Comparison of ENCODE assay signal across 1 cellular context in the genomic region with DNA sequence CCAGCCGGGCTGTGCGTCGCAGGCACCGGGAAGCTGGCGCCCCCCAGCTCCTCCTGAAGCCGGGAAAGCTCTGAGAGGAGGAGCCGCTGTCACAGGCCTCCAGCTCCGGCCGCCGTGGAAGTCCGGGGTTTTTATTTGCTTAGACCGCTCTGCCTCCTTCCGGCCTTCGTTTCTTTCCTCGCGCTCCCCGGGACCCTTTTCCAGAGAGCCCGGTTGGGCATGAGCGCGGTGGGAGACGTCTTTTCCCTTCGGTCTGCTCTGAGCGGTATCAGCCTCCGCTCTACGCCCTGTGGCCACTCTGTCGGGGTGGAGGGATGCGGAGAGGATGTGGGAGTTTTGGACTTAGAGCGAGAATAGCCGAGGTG.
TF ChIP-seq lines count a peak whose summit lies in the region.

No MANE protein-coding gene starts in this region.

TF ChIP-seq in HepG2, 621 proteins besides CTCF, POLR2A, EP300 and RAD21 (continued from another document):
- TF ChIP-seq, protein P1, sequence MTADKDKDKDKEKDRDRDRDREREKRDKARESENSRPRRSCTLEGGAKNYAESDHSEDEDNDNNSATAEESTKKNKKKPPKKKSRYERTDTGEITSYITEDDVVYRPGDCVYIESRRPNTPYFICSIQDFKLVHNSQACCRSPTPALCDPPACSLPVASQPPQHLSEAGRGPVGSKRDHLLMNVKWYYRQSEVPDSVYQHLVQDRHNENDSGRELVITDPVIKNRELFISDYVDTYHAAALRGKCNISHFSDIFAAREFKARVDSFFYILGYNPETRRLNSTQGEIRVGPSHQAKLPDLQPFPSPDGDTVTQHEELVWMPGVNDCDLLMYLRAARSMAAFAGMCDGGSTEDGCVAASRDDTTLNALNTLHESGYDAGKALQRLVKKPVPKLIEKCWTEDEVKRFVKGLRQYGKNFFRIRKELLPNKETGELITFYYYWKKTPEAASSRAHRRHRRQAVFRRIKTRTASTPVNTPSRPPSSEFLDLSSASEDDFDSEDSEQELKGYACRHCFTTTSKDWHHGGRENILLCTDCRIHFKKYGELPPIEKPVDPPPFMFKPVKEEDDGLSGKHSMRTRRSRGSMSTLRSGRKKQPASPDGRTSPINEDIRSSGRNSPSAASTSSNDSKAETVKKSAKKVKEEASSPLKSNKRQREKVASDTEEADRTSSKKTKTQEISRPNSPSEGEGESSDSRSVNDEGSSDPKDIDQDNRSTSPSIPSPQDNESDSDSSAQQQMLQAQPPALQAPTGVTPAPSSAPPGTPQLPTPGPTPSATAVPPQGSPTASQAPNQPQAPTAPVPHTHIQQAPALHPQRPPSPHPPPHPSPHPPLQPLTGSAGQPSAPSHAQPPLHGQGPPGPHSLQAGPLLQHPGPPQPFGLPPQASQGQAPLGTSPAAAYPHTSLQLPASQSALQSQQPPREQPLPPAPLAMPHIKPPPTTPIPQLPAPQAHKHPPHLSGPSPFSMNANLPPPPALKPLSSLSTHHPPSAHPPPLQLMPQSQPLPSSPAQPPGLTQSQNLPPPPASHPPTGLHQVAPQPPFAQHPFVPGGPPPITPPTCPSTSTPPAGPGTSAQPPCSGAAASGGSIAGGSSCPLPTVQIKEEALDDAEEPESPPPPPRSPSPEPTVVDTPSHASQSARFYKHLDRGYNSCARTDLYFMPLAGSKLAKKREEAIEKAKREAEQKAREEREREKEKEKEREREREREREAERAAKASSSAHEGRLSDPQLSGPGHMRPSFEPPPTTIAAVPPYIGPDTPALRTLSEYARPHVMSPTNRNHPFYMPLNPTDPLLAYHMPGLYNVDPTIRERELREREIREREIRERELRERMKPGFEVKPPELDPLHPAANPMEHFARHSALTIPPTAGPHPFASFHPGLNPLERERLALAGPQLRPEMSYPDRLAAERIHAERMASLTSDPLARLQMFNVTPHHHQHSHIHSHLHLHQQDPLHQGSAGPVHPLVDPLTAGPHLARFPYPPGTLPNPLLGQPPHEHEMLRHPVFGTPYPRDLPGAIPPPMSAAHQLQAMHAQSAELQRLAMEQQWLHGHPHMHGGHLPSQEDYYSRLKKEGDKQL (CRISPR knock-in tag; IDR thresholded peaks at IDR 0.05; ENCODE audit: low read depth): no peak
- no peak for TF ChIP-seq ZNF577 (CRISPR knock-in tag; IDR thresholded peaks at IDR 0.05; ENCODE audit: borderline replicate concordance, low read depth)
- no peak for TF ChIP-seq ZBTB3 (CRISPR knock-in tag; IDR thresholded peaks at IDR 0.05; ENCODE audit: borderline replicate concordance, low read depth)
- TF ChIP-seq, protein P2, sequence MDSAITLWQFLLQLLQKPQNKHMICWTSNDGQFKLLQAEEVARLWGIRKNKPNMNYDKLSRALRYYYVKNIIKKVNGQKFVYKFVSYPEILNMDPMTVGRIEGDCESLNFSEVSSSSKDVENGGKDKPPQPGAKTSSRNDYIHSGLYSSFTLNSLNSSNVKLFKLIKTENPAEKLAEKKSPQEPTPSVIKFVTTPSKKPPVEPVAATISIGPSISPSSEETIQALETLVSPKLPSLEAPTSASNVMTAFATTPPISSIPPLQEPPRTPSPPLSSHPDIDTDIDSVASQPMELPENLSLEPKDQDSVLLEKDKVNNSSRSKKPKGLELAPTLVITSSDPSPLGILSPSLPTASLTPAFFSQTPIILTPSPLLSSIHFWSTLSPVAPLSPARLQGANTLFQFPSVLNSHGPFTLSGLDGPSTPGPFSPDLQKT (CRISPR knock-in tag; IDR thresholded peaks at IDR 0.05; ENCODE audit: borderline replicate concordance): no peak
- TF ChIP-seq ZNF550 (CRISPR knock-in tag; IDR thresholded peaks at IDR 0.05; ENCODE audit: borderline replicate concordance): 0 out of 2 replicates have a peak, but pooled peaks have one; percentile 12
- TF ChIP-seq PITX1 (CRISPR knock-in tag; IDR thresholded peaks at IDR 0.05): no peak
- 0 out of 2 replicates have a peak, but pooled peaks have one; percentile 13 for TF ChIP-seq NFKB2 (CRISPR knock-in tag; IDR thresholded peaks at IDR 0.05; ENCODE audit: borderline replicate concordance)
TF ChIP-seq in HepG2: peak in this region for 37.
